1 cellular context compared by ENCODE assay signal in the genomic region with DNA sequence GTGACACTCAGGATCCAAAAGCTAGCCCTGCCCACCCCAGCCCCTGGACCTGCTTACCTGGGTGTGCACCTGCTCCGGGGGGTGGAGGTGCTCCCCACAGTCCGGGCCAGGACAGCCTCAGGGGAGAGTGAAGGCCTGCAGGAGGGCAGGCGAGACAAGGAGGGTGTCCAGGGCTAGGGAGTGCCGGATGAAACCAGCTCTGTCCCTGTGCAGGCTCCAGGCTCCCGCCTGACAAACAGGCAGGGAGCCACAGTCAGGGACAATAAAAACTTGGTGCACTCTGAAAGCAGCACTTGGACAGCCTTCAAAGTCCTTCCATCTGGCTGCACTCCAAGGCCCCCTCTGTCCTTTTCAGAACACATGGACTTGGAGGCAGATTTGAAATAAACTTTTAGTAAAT.
TF ChIP-seq lines count a peak whose summit lies in the region.

No MANE protein-coding gene starts in this region.

TF ChIP-seq in H1, 55 proteins besides CTCF, POLR2A, EP300 and RAD21:
- no peak for TF ChIP-seq NRF1 (IDR thresholded peaks at IDR 0.05; ENCODE audit: low read depth, low read length)
- 0 out of 2 replicates have a peak, but pooled peaks have one; percentile 24 for TF ChIP-seq POLR2AphosphoS5 (IDR thresholded peaks at IDR 0.05; ENCODE audit: low read depth, low read length)
- no peak for TF ChIP-seq SIX5 (IDR thresholded peaks at IDR 0.05; ENCODE audit: low read depth, low read length)
- TF ChIP-seq HDAC6 (IDR thresholded peaks at IDR 0.05; ENCODE audit: low read depth, low read length) = no peak
- TF ChIP-seq CBX8 (IDR thresholded peaks at IDR 0.05; ENCODE audit: borderline replicate concordance, low read depth, low read length) = no peak
- no peak for TF ChIP-seq BCL11A (IDR thresholded peaks at IDR 0.05; ENCODE audit: low read depth in 2 of 2, low read length in 2 of 2)
